ENCODE assay signal across 29 cellular contexts in genomic region chr9:103894184-103894583, GRCh38.
"Had no signal": no experiment of that assay in that cellular context is flagged by ENCODE, and none has a peak within 500 bp of the region (broad histone marks: within the 10 kb centered on the region; RNA-seq: fewer than 3 reads in every experiment).

No MANE protein-coding gene starts in this region.

- H3K4me1 ChIP-seq: ascending aorta had no signal

- H3K27me3 ChIP-seq: ascending aorta, cardiac muscle cell had no signal

- DNase-seq: activated B cell treated with CpG ODN at 0.5 μM for 24 hours; activated CD4-positive, alpha-beta memory T cell treated with anti-CD3 and anti-CD28 coated beads, Interleukin-2, amount 10 ng/mL, durations not matched to agents 7 days and 5 days; activated CD4-positive, alpha-beta T cell treated with anti-CD3 and anti-CD28 coated beads for 4 hours; activated CD4-positive, alpha-beta T cell treated with anti-CD3 and anti-CD28 coated beads, Interleukin-2, amount 10 ng/mL, durations not matched to agents 7 days and 5 days; activated CD4-positive, alpha-beta T cell treated with anti-CD3 and anti-CD28 coated beads, Interleukin-2, amount 50 U/mL, for 48 hours; activated CD4-positive, CD25-positive, alpha-beta regulatory T cell treated with anti-CD3 and anti-CD28 coated beads, Interleukin-2, amount 50 U/mL, for 72 hours; activated CD8-positive, alpha-beta memory T cell treated with anti-CD3 and anti-CD28 coated beads for 24 hours; activated CD8-positive, alpha-beta memory T cell treated with anti-CD3 and anti-CD28 coated beads, Interleukin-2, amount 10 ng/mL, durations not matched to agents 7 days and 5 days; activated CD8-positive, alpha-beta memory T cell treated with anti-CD3 and anti-CD28 coated beads, Interleukin-2, amount 50 U/mL, for 48 hours; activated CD8-positive, alpha-beta T cell treated with anti-CD3 and anti-CD28 coated beads, Interleukin-2, amount 10 ng/mL, durations not matched to agents 7 days and 5 days; activated effector memory CD4-positive, alpha-beta T cell treated with Interleukin-2 at 50 U/mL for 16 hours; activated gamma-delta T cell; activated naive CD4-positive, alpha-beta T cell treated with anti-CD3 and anti-CD28 coated beads, Interleukin-2, amount 10 ng/mL, durations not matched to agents 7 days and 5 days; activated naive CD4-positive, alpha-beta T cell treated with Interleukin-2 at 50 U/mL for 16 hours; activated naive CD8-positive, alpha-beta T cell treated with anti-CD3 and anti-CD28 coated beads, Interleukin-2, amount 10 ng/mL, durations not matched to agents 7 days and 5 days; activated naive CD8-positive, alpha-beta T cell treated with anti-CD3 and anti-CD28 coated beads, Interleukin-2, amount 50 U/mL, for 24 hours; activated T-cell treated with anti-CD3 and anti-CD28 coated beads, Interleukin-2, amount 50 U/mL, for 24 hours; activated T-cell treated with anti-CD3 and anti-CD28 coated beads, Interleukin-2, amount 50 U/mL, for 48 hours; amygdala; anterior cingulate cortex; caudate nucleus; cerebellar nuclear complex; T-helper 2 cell; T-helper 9 cell had no signal

- H3K9me3 ChIP-seq: ascending aorta had no signal

- FAIRE-seq: bronchial epithelial cell, TTC549 had no signal

- H3K36me3 ChIP-seq: ascending aorta, cardiac muscle cell had no signal

- H3K4me3 ChIP-seq: ascending aorta, cardiac muscle cell had no signal

- H3K27ac ChIP-seq: ascending aorta, cardiac muscle cell, VCaP had no signal

- ATAC-seq: activated CD8-positive, alpha-beta memory T cell treated with anti-CD3 and anti-CD28 coated beads, Interleukin-2, amount 10 ng/mL, durations not matched to agents 7 days and 5 days; activated CD8-positive, alpha-beta T cell treated with anti-CD3 and anti-CD28 coated beads, Interleukin-2, amount 10 ng/mL, durations not matched to agents 7 days and 5 days; activated naive CD8-positive, alpha-beta T cell treated with anti-CD3 and anti-CD28 coated beads, Interleukin-2, amount 50 U/mL, for 24 hours had no signal
